In the genomic region with DNA sequence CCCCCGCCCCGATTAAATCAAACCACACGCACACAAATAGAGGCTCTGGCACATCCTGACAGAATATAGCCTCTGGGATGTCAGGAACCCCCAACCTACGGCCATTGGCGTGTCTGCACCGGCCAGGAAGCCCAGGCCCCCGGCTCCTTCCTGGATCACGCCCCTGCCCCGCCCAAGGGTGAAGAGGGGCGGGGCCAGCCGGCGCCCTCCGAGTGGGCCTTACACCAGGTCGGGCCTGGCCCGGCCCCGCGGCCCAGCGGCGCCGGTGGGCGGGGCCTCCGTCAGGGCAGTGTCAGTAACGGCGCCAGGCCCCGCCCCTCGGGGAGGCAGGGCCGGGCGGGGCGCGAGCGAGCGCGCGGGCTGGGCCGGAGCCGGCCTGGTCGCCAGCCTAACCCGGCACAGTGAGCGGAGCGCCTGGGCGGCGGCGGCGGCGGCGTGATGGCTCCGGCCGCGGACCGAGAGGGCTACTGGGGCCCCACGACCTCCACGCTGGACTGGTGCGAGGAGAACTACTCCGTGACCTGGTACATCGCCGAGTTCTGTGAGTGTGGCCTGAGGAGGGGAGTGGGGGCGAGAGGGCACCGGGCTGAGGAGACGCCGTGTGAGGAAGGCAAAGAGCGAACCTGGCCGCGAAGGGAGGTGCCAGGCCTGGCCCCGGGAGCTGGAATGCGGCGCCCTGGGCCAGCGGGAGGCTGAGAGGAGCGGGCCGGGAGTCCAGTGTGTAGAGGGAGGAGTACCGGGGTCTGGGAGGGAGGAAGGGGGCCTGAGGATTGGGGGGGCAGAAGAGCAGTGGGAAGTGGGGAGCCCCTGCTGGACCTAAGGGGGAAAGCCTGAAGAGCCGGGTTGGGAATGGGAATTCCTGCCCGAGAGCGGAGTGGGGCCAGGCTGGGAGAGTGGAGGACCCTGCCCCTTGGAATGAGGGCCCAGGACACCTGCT, we compare ENCODE assay signal across 1 cellular context.
TF ChIP-seq lines count a peak whose summit lies in the region.

A gene (plus strand): TSS at position 380 of the 937 bp plus-strand sequence. CDS start 59 bp downstream, at position 439.

TF ChIP-seq in A549, 52 proteins besides CTCF, POLR2A, EP300 and RAD21 (continued from another document):
- TF ChIP-seq, protein P1, sequence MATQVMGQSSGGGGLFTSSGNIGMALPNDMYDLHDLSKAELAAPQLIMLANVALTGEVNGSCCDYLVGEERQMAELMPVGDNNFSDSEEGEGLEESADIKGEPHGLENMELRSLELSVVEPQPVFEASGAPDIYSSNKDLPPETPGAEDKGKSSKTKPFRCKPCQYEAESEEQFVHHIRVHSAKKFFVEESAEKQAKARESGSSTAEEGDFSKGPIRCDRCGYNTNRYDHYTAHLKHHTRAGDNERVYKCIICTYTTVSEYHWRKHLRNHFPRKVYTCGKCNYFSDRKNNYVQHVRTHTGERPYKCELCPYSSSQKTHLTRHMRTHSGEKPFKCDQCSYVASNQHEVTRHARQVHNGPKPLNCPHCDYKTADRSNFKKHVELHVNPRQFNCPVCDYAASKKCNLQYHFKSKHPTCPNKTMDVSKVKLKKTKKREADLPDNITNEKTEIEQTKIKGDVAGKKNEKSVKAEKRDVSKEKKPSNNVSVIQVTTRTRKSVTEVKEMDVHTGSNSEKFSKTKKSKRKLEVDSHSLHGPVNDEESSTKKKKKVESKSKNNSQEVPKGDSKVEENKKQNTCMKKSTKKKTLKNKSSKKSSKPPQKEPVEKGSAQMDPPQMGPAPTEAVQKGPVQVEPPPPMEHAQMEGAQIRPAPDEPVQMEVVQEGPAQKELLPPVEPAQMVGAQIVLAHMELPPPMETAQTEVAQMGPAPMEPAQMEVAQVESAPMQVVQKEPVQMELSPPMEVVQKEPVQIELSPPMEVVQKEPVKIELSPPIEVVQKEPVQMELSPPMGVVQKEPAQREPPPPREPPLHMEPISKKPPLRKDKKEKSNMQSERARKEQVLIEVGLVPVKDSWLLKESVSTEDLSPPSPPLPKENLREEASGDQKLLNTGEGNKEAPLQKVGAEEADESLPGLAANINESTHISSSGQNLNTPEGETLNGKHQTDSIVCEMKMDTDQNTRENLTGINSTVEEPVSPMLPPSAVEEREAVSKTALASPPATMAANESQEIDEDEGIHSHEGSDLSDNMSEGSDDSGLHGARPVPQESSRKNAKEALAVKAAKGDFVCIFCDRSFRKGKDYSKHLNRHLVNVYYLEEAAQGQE (IDR thresholded peaks at IDR 0.05): no peak
- no peak for TF ChIP-seq JUNB (IDR thresholded peaks at IDR 0.05)
- TF ChIP-seq JUN (IDR thresholded peaks at IDR 0.05): peak in 1 of 2 experiments; percentile 87; a peak in 3 of 5 replicates
- peak; percentile 62; the same call in 1 of the 2 replicates for TF ChIP-seq TP53 (CRISPR knock-in tag; IDR thresholded peaks at IDR 0.05)
- no peak for TF ChIP-seq ZFP36 (IDR thresholded peaks at IDR 0.05; ENCODE audit: borderline replicate concordance, partially characterized antibody)
- no peak for TF ChIP-seq HEYL (CRISPR knock-in tag; IDR thresholded peaks at IDR 0.05)
- TF ChIP-seq ZC3H11A (IDR thresholded peaks at IDR 0.05): no peak
- peak; percentile 94 for TF ChIP-seq PHF8 (IDR thresholded peaks at IDR 0.05; ENCODE audit: borderline replicate concordance, low read depth)
- no peak for TF ChIP-seq MAZ (IDR thresholded peaks at IDR 0.05; ENCODE audit: borderline replicate concordance, low read depth, low read length)
- TF ChIP-seq FOSB (CRISPR knock-in tag; IDR thresholded peaks at IDR 0.05): no peak
- TF ChIP-seq, protein P2, sequence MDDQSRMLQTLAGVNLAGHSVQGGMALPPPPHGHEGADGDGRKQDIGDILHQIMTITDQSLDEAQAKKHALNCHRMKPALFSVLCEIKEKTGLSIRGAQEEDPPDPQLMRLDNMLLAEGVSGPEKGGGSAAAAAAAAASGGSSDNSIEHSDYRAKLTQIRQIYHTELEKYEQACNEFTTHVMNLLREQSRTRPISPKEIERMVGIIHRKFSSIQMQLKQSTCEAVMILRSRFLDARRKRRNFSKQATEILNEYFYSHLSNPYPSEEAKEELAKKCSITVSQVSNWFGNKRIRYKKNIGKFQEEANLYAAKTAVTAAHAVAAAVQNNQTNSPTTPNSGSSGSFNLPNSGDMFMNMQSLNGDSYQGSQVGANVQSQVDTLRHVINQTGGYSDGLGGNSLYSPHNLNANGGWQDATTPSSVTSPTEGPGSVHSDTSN (IDR thresholded peaks at IDR 0.05): no peak
- TF ChIP-seq SMC3 (IDR thresholded peaks at IDR 0.05): peak; percentile 30; the same call in 1 of the 3 replicates
- TF ChIP-seq, protein P3, sequence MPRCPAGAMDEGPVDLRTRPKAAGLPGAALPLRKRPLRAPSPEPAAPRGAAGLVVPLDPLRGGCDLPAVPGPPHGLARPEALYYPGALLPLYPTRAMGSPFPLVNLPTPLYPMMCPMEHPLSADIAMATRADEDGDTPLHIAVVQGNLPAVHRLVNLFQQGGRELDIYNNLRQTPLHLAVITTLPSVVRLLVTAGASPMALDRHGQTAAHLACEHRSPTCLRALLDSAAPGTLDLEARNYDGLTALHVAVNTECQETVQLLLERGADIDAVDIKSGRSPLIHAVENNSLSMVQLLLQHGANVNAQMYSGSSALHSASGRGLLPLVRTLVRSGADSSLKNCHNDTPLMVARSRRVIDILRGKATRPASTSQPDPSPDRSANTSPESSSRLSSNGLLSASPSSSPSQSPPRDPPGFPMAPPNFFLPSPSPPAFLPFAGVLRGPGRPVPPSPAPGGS (IDR thresholded peaks at IDR 0.05): 0 out of 3 replicates have a peak, but pooled peaks have one; percentile 32
- TF ChIP-seq GATA3 (IDR thresholded peaks at IDR 0.05; ENCODE audit: borderline replicate concordance): no peak
